In the genomic region with DNA sequence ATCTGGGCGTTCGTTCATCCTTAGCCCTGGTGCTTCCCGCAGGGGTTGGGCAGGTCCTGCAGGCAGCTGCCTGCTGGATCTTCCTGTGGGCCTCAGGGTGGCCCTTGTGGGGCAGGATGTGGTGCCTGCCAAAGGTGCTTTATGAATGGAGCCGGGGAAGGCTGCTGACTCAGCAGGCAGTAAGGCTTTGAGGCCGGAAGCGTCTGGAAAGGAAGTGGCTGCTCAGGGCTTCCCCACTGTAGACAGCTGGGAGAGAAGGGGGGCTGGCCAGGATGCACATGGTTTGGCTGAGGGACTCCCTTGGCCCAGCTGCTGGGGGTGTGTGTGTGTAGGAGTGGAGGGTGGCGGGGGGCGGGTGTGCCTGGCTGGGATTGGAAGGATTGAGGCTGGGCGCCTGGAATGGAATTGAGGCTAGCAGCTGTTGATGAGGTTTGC, we compare ENCODE assay signal across 8 cellular contexts. TPM values are rescaled to one million over a fixed set of nuclear protein-coding genes. Genes with fewer than 3 reads are reported as not detected.
DNase-seq lines count a peak whose midpoint lies in the region; ATAC-seq and TF ChIP-seq lines count a peak whose summit lies in the region.

No MANE protein-coding gene starts in this region.

- DNase-seq in ELF-1 (ENCODE audit: low read depth, low spot score), result peak; percentile 76
- peak; percentile 79 for DNase-seq in NCI-H2196 treated with DMSO at 0.1 percent for 48 hours (lab: John Stamatoyannopoulos, UW; ENCODE audit: unreplicated experiment)
- DNase-seq in activated CD4-positive, alpha-beta T cell treated with anti-CD3 and anti-CD28 coated beads, Interleukin-2, amount 50 U/mL, for 1 hour, result peak; percentile 62
- DNase-seq in dedifferentiated amniotic fluid mesenchymal stem cell (ENCODE audit: extremely low spot score), result peak; percentile 24
- peak; percentile 81 to 95 for DNase-seq in lower leg skin (ENCODE audit: low spot score in 2 of 2)
- peak; percentile 60 to 74 for DNase-seq in stimulated activated CD4-positive, alpha-beta T cell treated with anti-CD3 and anti-CD28 coated beads, Interleukin-4, amount 100 ng/mL, for 48 hours (ENCODE audit: low read depth in 2 of 2)
- DNase-seq in D341Med (ENCODE audit: low spot score), result no peak

- no peak overlapping the region for H3K4me3 ChIP-seq in lower leg skin (ENCODE audit: low read depth, poor library complexity, severe bottlenecking)

- 2% methylated on average over 9 of the region's 9 CpGs for WGBS in lower leg skin, 2 donors

- intact Hi-C loops in lower leg skin (cut with DNase I; ENCODE audit: low total_unique reads), result loop anchor here (5.0 kb wide), 1 partner anchor 135 kb away; no protein-coding TSS in a partner anchor

- TF ChIP-seq POLR2A in lower leg skin (IDR thresholded peaks at IDR 0.05), result no peak

- ATAC-seq in HG02571 (IDR thresholded peaks at IDR 0.05; ENCODE audit: unreplicated experiment), result peak; percentile 65

- TF ChIP-seq CTCF in lower leg skin (IDR thresholded peaks at IDR 0.05), result no peak

RNA-seq across cellular contexts. Expression of gene CD276, which starts 12.9 kb away (rescaled TPM):
- total RNA-seq in lower leg skin, result 10 to 100 TPM; 33.4 to 49.9 (median 45.4) TPM

RNA-seq across cellular contexts. Expression of gene INSYN1, which starts 56.1 kb away (rescaled TPM):
- total RNA-seq in lower leg skin, result 10 to 100 TPM; 30.9 to 50.7 (median 34.8) TPM
